ENCODE assay signal across 5 cellular contexts in the genomic region with DNA sequence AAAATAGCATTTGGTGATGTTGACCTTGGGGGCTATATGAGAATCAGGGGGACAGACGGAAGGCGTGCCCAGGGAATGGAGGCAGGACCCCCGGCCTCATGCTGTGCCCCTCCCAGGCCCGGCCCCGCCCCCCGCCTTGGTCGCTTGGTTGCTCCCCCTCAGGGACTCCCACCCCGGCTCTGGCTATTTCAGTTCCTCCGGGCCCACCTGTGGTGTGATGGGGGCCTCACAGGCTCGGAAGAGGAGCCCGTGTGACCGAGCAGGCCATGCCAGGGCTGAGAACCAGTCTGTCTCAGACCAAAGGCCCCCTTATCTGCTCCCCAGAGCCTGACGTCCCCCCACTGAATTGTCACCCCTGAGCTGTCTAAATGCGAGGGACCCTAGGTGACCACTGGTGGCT. TPM values are rescaled to one million over a fixed set of nuclear protein-coding genes. Genes with fewer than 3 reads are reported as not detected.
"Had no signal": no experiment of that assay in that cellular context is flagged by ENCODE, and none has a peak within 500 bp of the region (broad histone marks: within the 10 kb centered on the region; RNA-seq: fewer than 3 reads in every experiment).

No MANE protein-coding gene starts in this region.

RNA-seq across cellular contexts. Expression of gene GRAPL, which starts 4.4 kb away (rescaled TPM):
- total RNA-seq: PC-3, RPMI7951, SJSA1, SK-MEL-5 had no signal
- polyA plus RNA-seq: SK-N-SH had no signal
